14 cellular contexts compared by ENCODE assay signal in the genomic region with DNA sequence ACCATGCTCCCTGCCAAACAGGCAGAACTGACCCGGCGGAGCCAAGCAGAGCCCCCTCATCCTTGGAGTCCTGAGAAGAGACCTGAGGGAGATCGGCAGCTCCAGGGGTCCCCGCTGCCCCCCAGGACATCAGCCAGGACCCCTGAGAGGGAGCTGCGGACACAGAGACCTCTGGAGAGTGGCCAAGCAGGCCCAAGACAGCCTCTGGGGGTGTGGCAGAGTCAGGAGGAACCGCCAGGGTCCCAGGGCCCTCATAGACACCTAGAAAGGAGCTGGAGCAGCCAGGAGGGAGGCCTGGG. TPM values are rescaled to one million over a fixed set of nuclear protein-coding genes. Genes with fewer than 3 reads are reported as not detected.
DNase-seq lines count a peak whose midpoint lies in the region; TF ChIP-seq lines count a peak whose summit lies in the region.
"Had no signal": no experiment of that assay in that cellular context is flagged by ENCODE, and none has a peak within 500 bp of the region (broad histone marks: within the 10 kb centered on the region; RNA-seq: fewer than 3 reads in every experiment).

No MANE protein-coding gene starts in this region.

- no peak overlapping the region for H3K18ac ChIP-seq in neuronal stem cell (ENCODE audit: low read length)

- CTCF ChIA-PET in activated naive CD4-positive, alpha-beta T cell treated with anti-CD3 and anti-CD28 coated beads for 36 hours (lab: Charles Lee), result no interaction called here
- CTCF ChIA-PET in activated CD4-positive, alpha-beta T cell treated with anti-CD3 and anti-CD28 coated beads, Interleukin-2, amount 10 ng/mL, durations not matched to agents 7 days and 5 days (lab: Charles Lee), result no interaction called here

- no peak overlapping the region for H3K27ac ChIP-seq in endodermal cell (ENCODE audit: low read depth, low read length)
- no peak overlapping the region for H3K27ac ChIP-seq in neuronal stem cell (replicated peaks; ENCODE audit: low read length)
- peak overlapping the region; percentile 30 to 90 (median 35) for H3K27ac ChIP-seq in transverse colon
- H3K27ac ChIP-seq: HL-60 had no signal

- no peak overlapping the region for H3K4me3 ChIP-seq in endodermal cell (ENCODE audit: low read length)
- no peak overlapping the region for H3K4me3 ChIP-seq in neuronal stem cell (ENCODE audit: low read length in 2 of 2)
- no peak overlapping the region for H3K4me3 ChIP-seq in transverse colon

- H3K9ac ChIP-seq in endodermal cell (ENCODE audit: extremely low read depth, low read length, poor library complexity, severe bottlenecking), result no peak overlapping the region
- no peak overlapping the region for H3K9ac ChIP-seq in neuronal stem cell (ENCODE audit: low read depth, low read length, poor library complexity)

- H2AFZ ChIP-seq in neuronal stem cell (ENCODE audit: low read length), result peak overlapping the region; percentile 83

- H3K36me3 ChIP-seq in endodermal cell (ENCODE audit: control insufficient read depth, insufficient read depth, low read length) (peaks cover 9% of the 10 kb centered on the region), neuronal stem cell (replicated peaks in 1 of 2; ENCODE audit: control insufficient read depth in 2 of 2, insufficient read depth in 2 of 2, low read length in 2 of 2) (peaks cover 0 to 4% of the 10 kb centered on the region in 2 donors), transverse colon (no peaks in the 10 kb centered on the region)

- intact Hi-C loops in activated naive CD4-positive, alpha-beta T cell treated with anti-CD3 and anti-CD28 coated beads for 36 hours (cut with micrococcal nuclease), result no loop called here
- intact Hi-C loops in transverse colon (cut with DNase I; ENCODE audit: low total_unique reads), result no loop called here

- no peak for TF ChIP-seq EP300 in transverse colon (IDR thresholded peaks at IDR 0.05; ENCODE audit: low read depth)

- H3K4me1 ChIP-seq in endodermal cell (ENCODE audit: control insufficient read depth, insufficient read depth, low read length) (peaks cover 6% of the 10 kb centered on the region), neuronal stem cell (ENCODE audit: control insufficient read depth in 2 of 2, insufficient read depth in 1 of 2, low read depth in 1 of 2, low read length in 2 of 2) (peaks cover 3 to 6% of the 10 kb centered on the region in 2 donors), transverse colon (peaks cover 10 to 54% (median 30%) of the 10 kb centered on the region in 4 donors)

- no peaks in the 10 kb centered on the region for H3K4me1 Mint-ChIP-seq in activated naive CD4-positive, alpha-beta T cell treated with anti-CD3 and anti-CD28 coated beads for 36 hours (ENCODE audit: low read depth)
- peaks cover 22% of the 10 kb centered on the region for H3K4me1 Mint-ChIP-seq in endodermal cell
- H3K4me1 Mint-ChIP-seq in activated CD4-positive, alpha-beta T cell treated with anti-CD3 and anti-CD28 coated beads, Interleukin-2, amount 10 ng/mL, durations not matched to agents 7 days and 5 days, result no peaks in the 10 kb centered on the region

- in situ Hi-C loops in transverse colon (cut with MboI; ENCODE audit: low pct_ligation_motif_present in 1 of 4, low pct_unique_long_range_greater_than_20kb in 1 of 4, low sequenced_read_pairs in 3 of 4), result no loop called here

- no peaks in the 10 kb centered on the region for H3K27me3 Mint-ChIP-seq in activated naive CD4-positive, alpha-beta T cell treated with anti-CD3 and anti-CD28 coated beads for 36 hours (ENCODE audit: low read depth)
- H3K27me3 Mint-ChIP-seq in endodermal cell (ENCODE audit: insufficient read depth), result peaks cover 25% of the 10 kb centered on the region
- no peaks in the 10 kb centered on the region for H3K27me3 Mint-ChIP-seq in activated CD4-positive, alpha-beta T cell treated with anti-CD3 and anti-CD28 coated beads, Interleukin-2, amount 10 ng/mL, durations not matched to agents 7 days and 5 days
- H3K27me3 Mint-ChIP-seq: CD4-positive, alpha-beta T cell had no signal

- H3K36me3 Mint-ChIP-seq in activated naive CD4-positive, alpha-beta T cell treated with anti-CD3 and anti-CD28 coated beads for 36 hours (ENCODE audit: low read depth), result no peaks in the 10 kb centered on the region
- H3K36me3 Mint-ChIP-seq in endodermal cell (ENCODE audit: low read depth), result peaks cover 18% of the 10 kb centered on the region
- H3K36me3 Mint-ChIP-seq in activated CD4-positive, alpha-beta T cell treated with anti-CD3 and anti-CD28 coated beads, Interleukin-2, amount 10 ng/mL, durations not matched to agents 7 days and 5 days (ENCODE audit: low read depth), result no peaks in the 10 kb centered on the region

- H3K4me3 Mint-ChIP-seq in activated naive CD4-positive, alpha-beta T cell treated with anti-CD3 and anti-CD28 coated beads for 36 hours, result no peak overlapping the region
- no peak overlapping the region for H3K4me3 Mint-ChIP-seq in endodermal cell
- H3K4me3 Mint-ChIP-seq in activated CD4-positive, alpha-beta T cell treated with anti-CD3 and anti-CD28 coated beads, Interleukin-2, amount 10 ng/mL, durations not matched to agents 7 days and 5 days, result no peak overlapping the region
- H3K4me3 Mint-ChIP-seq: CD4-positive, alpha-beta T cell; H9 had no signal

- peak overlapping the region; percentile 22 for H3K27ac Mint-ChIP-seq in activated naive CD4-positive, alpha-beta T cell treated with anti-CD3 and anti-CD28 coated beads for 36 hours
- peak overlapping the region; percentile 74 for H3K27ac Mint-ChIP-seq in endodermal cell
- no peak overlapping the region for H3K27ac Mint-ChIP-seq in activated CD4-positive, alpha-beta T cell treated with anti-CD3 and anti-CD28 coated beads, Interleukin-2, amount 10 ng/mL, durations not matched to agents 7 days and 5 days
- H3K27ac Mint-ChIP-seq: CD4-positive, alpha-beta T cell; H9 had no signal

- peak overlapping the region; percentile 37 for H2BK120ac ChIP-seq in neuronal stem cell (ENCODE audit: low read depth, low read length)

- no peak overlapping the region for H3K23ac ChIP-seq in neuronal stem cell (ENCODE audit: low read depth, low read length, poor library complexity)

- H3K9me3 ChIP-seq in endodermal cell (ENCODE audit: control insufficient read depth, low read length), result no peaks in the 10 kb centered on the region
- H3K9me3 ChIP-seq in neuronal stem cell (replicated peaks in 1 of 2; ENCODE audit: control insufficient read depth in 2 of 2, insufficient read depth in 1 of 2, low read depth in 1 of 2, low read length in 2 of 2), result no peaks in the 10 kb centered on the region
- no peaks in the 10 kb centered on the region for H3K9me3 ChIP-seq in transverse colon

- TF ChIP-seq POLR2A in transverse colon (IDR thresholded peaks at IDR 0.05), result no peak

- H3K9me3 Mint-ChIP-seq in activated naive CD4-positive, alpha-beta T cell treated with anti-CD3 and anti-CD28 coated beads for 36 hours, result no peaks in the 10 kb centered on the region
- H3K9me3 Mint-ChIP-seq in endodermal cell, result no peaks in the 10 kb centered on the region
- no peaks in the 10 kb centered on the region for H3K9me3 Mint-ChIP-seq in activated CD4-positive, alpha-beta T cell treated with anti-CD3 and anti-CD28 coated beads, Interleukin-2, amount 10 ng/mL, durations not matched to agents 7 days and 5 days
- H3K9me3 Mint-ChIP-seq: CD4-positive, alpha-beta T cell; H9 had no signal

- H2BK5ac ChIP-seq in neuronal stem cell (ENCODE audit: low read length), result no peak overlapping the region

- WGBS in endodermal cell (ENCODE audit: insufficient coverage in 1 of 2, insufficient read length in 1 of 2), 2 experiments, result 85 to 98% methylated on average over 5 to 6 of the region's 6 CpGs
- no CpG with 5 or more reads among the region's 6 CpGs for WGBS in neuronal stem cell (ENCODE audit: extremely low coverage in 2 of 2, insufficient read length in 2 of 2, insufficient replicate concordance in 1 of 2), 2 donors
- 86% methylated on average over 6 of the region's 6 CpGs; no CpG with 5 or more reads in 1 of the 2 donors for WGBS in transverse colon (ENCODE audit: low coverage in 1 of 2), 2 donors

- no peak overlapping the region for H3K4ac ChIP-seq in neuronal stem cell (ENCODE audit: low read length)

- H4K91ac ChIP-seq in neuronal stem cell (ENCODE audit: low read depth, low read length, poor library complexity), result no peak overlapping the region

- no peak overlapping the region for H3K4me2 ChIP-seq in neuronal stem cell (ENCODE audit: insufficient read depth, low read length, poor library complexity, severe bottlenecking)

- H3K79me1 ChIP-seq in neuronal stem cell (ENCODE audit: low read depth, low read length), result no peaks in the 10 kb centered on the region

- TF ChIP-seq CTCF in endodermal cell (conservative IDR thresholded peaks at IDR 0.05) (no peak), transverse colon (IDR thresholded peaks at IDR 0.05) (no peak)

- POLR2A ChIA-PET in activated CD4-positive, alpha-beta T cell treated with anti-CD3 and anti-CD28 coated beads, Interleukin-2, amount 10 ng/mL, durations not matched to agents 7 days and 5 days (lab: Charles Lee), result no interaction called here

- no peak overlapping the region for H3K14ac ChIP-seq in neuronal stem cell (ENCODE audit: low read length)

- no peak overlapping the region for H2BK12ac ChIP-seq in neuronal stem cell (ENCODE audit: low read length)

- peak overlapping the region; percentile 28 for H2AK5ac ChIP-seq in neuronal stem cell (ENCODE audit: low read depth, low read length)

- DNase-seq in activated naive CD4-positive, alpha-beta T cell treated with anti-CD3 and anti-CD28 coated beads for 36 hours, result no peak
- no peak for DNase-seq in activated naive CD4-positive, alpha-beta T cell (lab: John Stamatoyannopoulos, UW)
- peak; percentile 45 for DNase-seq in endodermal cell
- DNase-seq in neuronal stem cell (ENCODE audit: low spot score), result no peak
- DNase-seq in transverse colon, result no peak
- DNase-seq in activated gamma-delta T cell (lab: John Stamatoyannopoulos, UW), result no peak
- DNase-seq in DMS 273 treated with DMSO at 0.1 percent for 48 hours (lab: John Stamatoyannopoulos, UW), result no peak
- no peak for DNase-seq in activated CD4-positive, alpha-beta T cell treated with anti-CD3 and anti-CD28 coated beads, Interleukin-2, amount 10 ng/mL, durations not matched to agents 7 days and 5 days
- DNase-seq: Calu3; CD4-positive, alpha-beta T cell; DMS79; GOT3; H9 had no signal

- no peaks in the 10 kb centered on the region for H3K27me3 ChIP-seq in endodermal cell (ENCODE audit: control insufficient read depth, insufficient read depth, low read length, poor library complexity, severe bottlenecking)
- no peaks in the 10 kb centered on the region for H3K27me3 ChIP-seq in neuronal stem cell (ENCODE audit: control insufficient read depth in 3 of 3, insufficient read depth in 3 of 3, low read depth in 1 of 3, low read length in 3 of 3)
- H3K27me3 ChIP-seq in transverse colon, result no peaks in the 10 kb centered on the region

- H2BK15ac ChIP-seq in neuronal stem cell (ENCODE audit: low read length), result peak overlapping the region; percentile 23

- H4K8ac ChIP-seq in neuronal stem cell (ENCODE audit: low read depth, low read length), result no peak overlapping the region

RNA-seq across cellular contexts. Expression of gene TRIOBP, which starts 37.5 kb away (rescaled TPM):
- 10 to 100 TPM; 17.5 to 18.8 TPM for total RNA-seq in activated naive CD4-positive, alpha-beta T cell treated with anti-CD3 and anti-CD28 coated beads for 36 hours
- 10 to 100 TPM; 74.7 to 82.2 TPM for total RNA-seq in endodermal cell
- polyA plus RNA-seq in endodermal cell (2013, experiment 1 of 2), result 48.8 TPM
- polyA plus RNA-seq in endodermal cell (2013, experiment 2 of 2), result 50.9 TPM
- polyA plus RNA-seq in neuronal stem cell (2013, experiment 1 of 2), result 17.8 TPM
- 17.3 TPM for polyA plus RNA-seq in neuronal stem cell (2013, experiment 2 of 2)
- total RNA-seq in transverse colon, result 100 to 1,000 TPM; 121 to 265 (median 129) TPM
- 10 to 100 TPM; 44.1 to 53.5 TPM for total RNA-seq in activated CD4-positive, alpha-beta T cell treated with anti-CD3 and anti-CD28 coated beads, Interleukin-2, amount 10 ng/mL, durations not matched to agents 7 days and 5 days

RNA-seq across cellular contexts. Expression of gene NOL12, which starts 48.2 kb away (rescaled TPM):
- 10 to 100 TPM; 26.7 to 30.4 TPM for total RNA-seq in activated naive CD4-positive, alpha-beta T cell treated with anti-CD3 and anti-CD28 coated beads for 36 hours
- total RNA-seq in endodermal cell (10 to 100 TPM; 21.9 to 26.8 TPM), transverse colon (100 to 1,000 TPM in 1 of 4 donors, 10 to 100 TPM in 3; 44.1 to 143 (median 57.2) TPM)
- 28.1 TPM for polyA plus RNA-seq in endodermal cell (2013, experiment 1 of 2)
- polyA plus RNA-seq in endodermal cell (2013, experiment 2 of 2), result 24.4 TPM
- 22.6 TPM for polyA plus RNA-seq in neuronal stem cell (2013, experiment 1 of 2)
- polyA plus RNA-seq in neuronal stem cell (2013, experiment 2 of 2), result 19.5 TPM
- 10 to 100 TPM; 57.3 to 57.7 TPM for total RNA-seq in activated CD4-positive, alpha-beta T cell treated with anti-CD3 and anti-CD28 coated beads, Interleukin-2, amount 10 ng/mL, durations not matched to agents 7 days and 5 days

RNA-seq across cellular contexts. Expression of gene LGALS1, which starts 58.9 kb away (rescaled TPM):
- 10 to 100 TPM; 62.7 to 70.2 TPM for total RNA-seq in activated naive CD4-positive, alpha-beta T cell treated with anti-CD3 and anti-CD28 coated beads for 36 hours
- total RNA-seq in endodermal cell (10 to 100 TPM; 10.4 to 16.0 TPM), transverse colon (100 to 1,000 TPM; 196 to 558 (median 224) TPM)
- polyA plus RNA-seq in endodermal cell (2013, experiment 1 of 2), result 126 TPM
- polyA plus RNA-seq in endodermal cell (2013, experiment 2 of 2), result 131 TPM
- 41.9 TPM for polyA plus RNA-seq in neuronal stem cell (2013, experiment 1 of 2)
- polyA plus RNA-seq in neuronal stem cell (2013, experiment 2 of 2), result 44.2 TPM
- 1,000 to 10,000 TPM; 1,140 to 1,273 TPM for total RNA-seq in activated CD4-positive, alpha-beta T cell treated with anti-CD3 and anti-CD28 coated beads, Interleukin-2, amount 10 ng/mL, durations not matched to agents 7 days and 5 days

Comparison
In these comparisons a context has a peak if more than half of its experiments do, and no peak if none do; other contexts are left out.
1. H3K27ac ChIP-seq: peak in transverse colon (4 of 4); none in endodermal cell (single experiment) and neuronal stem cell (single experiment).